13 cellular contexts compared by ENCODE assay signal in genomic region chr3:12632523-12632922, GRCh38.
"Had no signal": no experiment of that assay in that cellular context is flagged by ENCODE, and none has a peak within 500 bp of the region (broad histone marks: within the 10 kb centered on the region; RNA-seq: fewer than 3 reads in every experiment).

No MANE protein-coding gene starts in this region.

- ATAC-seq: foreskin keratinocyte had no signal

- H3K9me3 Mint-ChIP-seq: activated B cell treated with CpG ODN at 0.5 μM for 24 hours; dendritic cell treated with granulocyte-macrophage colony-stimulating factor and Interleukin-4, amounts not matched to agents 40 ng/mL and 50 ng/mL, for 4 days; immature natural killer cell; neural crest cell had no signal

- H3K27me3 Mint-ChIP-seq: activated B cell treated with CpG ODN at 0.5 μM for 24 hours; dendritic cell treated with granulocyte-macrophage colony-stimulating factor and Interleukin-4, amounts not matched to agents 40 ng/mL and 50 ng/mL, for 4 days had no signal

- H3K9me3 ChIP-seq: breast epithelium, ovary had no signal

- H3K4me3 Mint-ChIP-seq: activated B cell treated with CpG ODN at 0.5 μM for 24 hours; dendritic cell treated with granulocyte-macrophage colony-stimulating factor and Interleukin-4, amounts not matched to agents 40 ng/mL and 50 ng/mL, for 4 days; immature natural killer cell; neural crest cell had no signal

- H3K4me1 ChIP-seq: breast epithelium, foreskin keratinocyte had no signal

- H3K27ac Mint-ChIP-seq: activated B cell treated with CpG ODN at 0.5 μM for 24 hours; dendritic cell treated with granulocyte-macrophage colony-stimulating factor and Interleukin-4, amounts not matched to agents 40 ng/mL and 50 ng/mL, for 4 days had no signal

- H3K36me3 ChIP-seq: breast epithelium, ovary had no signal

- DNase-seq: activated B cell treated with CpG ODN at 0.5 μM for 24 hours; activated CD4-positive, alpha-beta T cell treated with anti-CD3 and anti-CD28 coated beads, Interleukin-2, amount 50 U/mL, for 1 hour; activated gamma-delta T cell treated with Interleukin-2 at 50 U/mL for 16 hours; aorta; effector memory CD4-positive, alpha-beta T cell; foreskin keratinocyte; immature natural killer cell; ovary; stimulated activated CD4-positive, alpha-beta T cell treated with anti-CD3 and anti-CD28 coated beads, Interleukin-2, amount 100 ng/mL, for 24 hours; T-helper 2 cell had no signal

- H3K27ac ChIP-seq: breast epithelium, foreskin keratinocyte, ovary had no signal

- H3K4me3 ChIP-seq: breast epithelium, ovary had no signal

- H3K27me3 ChIP-seq: breast epithelium, foreskin keratinocyte, ovary had no signal

- H3K36me3 Mint-ChIP-seq: immature natural killer cell had no signal
